Comparison of ENCODE assay signal across 1 cellular context in the genomic region with DNA sequence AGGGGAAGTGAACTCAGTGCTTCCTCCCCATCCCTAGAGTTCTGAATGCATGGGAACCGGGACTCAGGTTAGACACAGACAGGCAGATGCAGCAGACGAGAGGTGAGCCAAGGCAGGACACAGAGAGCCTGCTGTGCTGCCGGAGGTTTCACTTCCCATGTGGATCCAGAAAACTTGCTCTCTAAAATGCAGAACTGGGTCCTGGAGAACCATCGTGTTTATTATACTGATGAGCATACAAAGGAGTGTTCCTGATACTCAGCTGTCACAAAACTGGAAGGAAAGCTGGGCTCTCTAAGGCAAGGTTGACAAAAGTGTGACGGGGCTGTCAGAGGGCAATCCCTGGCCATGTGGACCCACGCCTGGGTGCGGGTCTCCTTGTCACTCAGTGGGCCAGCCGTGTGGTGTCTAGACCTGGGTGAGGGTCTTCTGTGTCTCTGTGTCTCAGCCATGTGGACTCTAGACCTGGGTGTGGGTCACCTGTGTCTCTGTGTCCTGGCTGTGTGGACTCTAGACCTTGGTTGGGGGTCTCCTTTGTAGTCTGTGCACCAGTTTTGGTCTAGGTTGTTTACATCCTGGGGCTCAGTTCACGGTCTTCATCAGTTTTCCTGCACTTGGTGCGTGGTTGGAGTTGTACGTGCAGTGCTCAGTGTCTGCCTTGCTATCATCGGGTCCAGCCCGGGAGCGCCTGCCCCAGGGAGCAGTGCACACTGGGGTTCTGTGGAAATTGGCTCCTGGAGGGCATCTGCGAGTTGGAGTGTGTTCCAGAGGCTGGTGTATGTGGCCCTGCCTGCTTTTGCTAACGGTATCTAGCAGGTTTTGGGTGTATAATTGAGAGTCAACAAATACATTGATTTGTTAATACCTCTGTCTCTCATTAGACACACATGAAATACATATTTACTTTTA.
TF ChIP-seq lines count a peak whose summit lies in the region.

No MANE protein-coding gene starts in this region.

TF ChIP-seq in H1, 55 proteins besides CTCF, POLR2A, EP300 and RAD21 (continued from another document):
- no peak for TF ChIP-seq SP1 (IDR thresholded peaks at IDR 0.05; ENCODE audit: low read depth, low read length)
